ENCODE assay signal across 18 cellular contexts in genomic region chr3:149001727-149002126, GRCh38.
"Had no signal": no experiment of that assay in that cellular context is flagged by ENCODE, and none has a peak within 500 bp of the region (broad histone marks: within the 10 kb centered on the region; RNA-seq: fewer than 3 reads in every experiment).

No MANE protein-coding gene starts in this region.

- H3K27ac Mint-ChIP-seq: mesothelial cell of epicardium had no signal

- DNase-seq: dermis blood vessel endothelial cell; dorsolateral prefrontal cortex; effector CD4-positive, alpha-beta T cell; effector memory CD4-positive, alpha-beta T cell; foreskin keratinocyte; glutamatergic neuron; head of caudate nucleus; heart right ventricle; hippocampal formation; left cardiac atrium; left lung; left ventricle myocardium superior; lower lobe of right lung; mesenchymal stem cell; mucosa of descending colon had no signal

- H3K27me3 ChIP-seq: dorsolateral prefrontal cortex, esophagus muscularis mucosa, foreskin keratinocyte, heart right ventricle, left lung had no signal

- H3K4me3 Mint-ChIP-seq: mesothelial cell of epicardium had no signal

- H3K4me3 ChIP-seq: coronary artery, dorsolateral prefrontal cortex, esophagus muscularis mucosa, heart right ventricle, left lung, lower lobe of right lung, mucosa of descending colon had no signal

- H3K4me1 ChIP-seq: foreskin keratinocyte had no signal

- H3K9me3 ChIP-seq: esophagus muscularis mucosa, heart right ventricle, left lung, lower lobe of right lung, mucosa of descending colon had no signal

- H3K27ac ChIP-seq: dorsolateral prefrontal cortex, esophagus muscularis mucosa, foreskin keratinocyte, lower lobe of right lung had no signal

- H3K9me3 Mint-ChIP-seq: mesothelial cell of epicardium had no signal

- ATAC-seq: foreskin keratinocyte, heart right ventricle, left cardiac atrium, left lung, left ventricle myocardium superior, lower lobe of right lung, mucosa of descending colon had no signal
